10 cellular contexts compared by ENCODE assay signal in genomic region chr2:26922638-26923466, GRCh38. TPM values are rescaled to one million over a fixed set of nuclear protein-coding genes. Genes with fewer than 3 reads are reported as not detected.
DNase-seq lines count a peak whose midpoint lies in the region; ATAC-seq, FAIRE-seq and TF ChIP-seq lines count a peak whose summit lies in the region.
"Had no signal": no experiment of that assay in that cellular context is flagged by ENCODE, and none has a peak within 500 bp of the region (broad histone marks: within the 10 kb centered on the region; RNA-seq: fewer than 3 reads in every experiment).

No MANE protein-coding gene starts in this region.

- no peak for ATAC-seq in GM21529 (IDR thresholded peaks at IDR 0.05; ENCODE audit: unreplicated experiment)

- no peak overlapping the region for H3K27ac ChIP-seq in kidney (ENCODE audit: low read depth in 2 of 2, low read length in 2 of 2)

- no peaks in the 10 kb centered on the region for H3K9me3 ChIP-seq in kidney (ENCODE audit: control insufficient read depth in 1 of 2, low read length in 2 of 2)

- no peaks in the 10 kb centered on the region for H3K36me3 ChIP-seq in kidney (ENCODE audit: control insufficient read depth in 1 of 2, insufficient read depth in 2 of 2, low read length in 2 of 2)

- TF ChIP-seq CTCF in kidney (IDR thresholded peaks at IDR 0.05; ENCODE audit: borderline replicate concordance, extremely low read depth, insufficient read depth), result peak; percentile 44

- DNase-seq in DMS79 treated with DMSO at 0.1 percent for 48 hours (lab: John Stamatoyannopoulos, UW), result peak; percentile 30
- DNase-seq in DMS79 (lab: John Stamatoyannopoulos, UW), result no peak
- DNase-seq in NCI-H1694 (lab: John Stamatoyannopoulos, UW), result peak; percentile 84
- peak; percentile 6 for DNase-seq in T follicular helper cell (ENCODE audit: low read depth)
- peak; percentile 32 for DNase-seq in brain pericyte (ENCODE audit: low read depth, low spot score)
- no peak for DNase-seq in kidney
- DNase-seq in stimulated activated CD4-positive, alpha-beta T cell treated with anti-CD3 and anti-CD28 coated beads, TNF-alpha, amount 100 ng/mL, for 24 hours (ENCODE audit: low read depth in 3 of 3), result peak in 2 of 3 experiments; percentile 7 to 37

- H3K9ac ChIP-seq in kidney (ENCODE audit: low read length in 2 of 2), result no peak overlapping the region

- intact Hi-C loops in kidney (cut with DNase I), result no loop called here

- FAIRE-seq in kidney (lab: Jason Lieb, UNC), result no peak
- FAIRE-seq: A204.1, colon had no signal

- H3K4me1 ChIP-seq in kidney (ENCODE audit: control insufficient read depth in 1 of 2, insufficient read depth in 1 of 2, low read depth in 1 of 2, low read length in 2 of 2), result peaks cover 0 to 2% of the 10 kb centered on the region in 2 donors

- H3K4me3 ChIP-seq in kidney (ENCODE audit: low read length in 2 of 2), result no peak overlapping the region

RNA-seq across cellular contexts. Expression of gene MAPRE3, which starts 47.6 kb away (rescaled TPM):
- total RNA-seq in kidney, result 17.9 TPM
- polyA plus RNA-seq in kidney (ENCODE audit: insufficient read depth, low read depth, low replicate concordance), result 49.6 TPM

Comparison
In these comparisons a context has a peak if more than half of its experiments do, and no peak if none do; other contexts are left out.
1. DNase-seq: peak in DMS79 treated with DMSO at 0.1 percent for 48 hours (single experiment), NCI-H1694 (single experiment), T follicular helper cell (single experiment), brain pericyte (single experiment) and stimulated activated CD4-positive, alpha-beta T cell treated with anti-CD3 and anti-CD28 coated beads, TNF-alpha, amount 100 ng/mL, for 24 hours (2 of 3); none in DMS79 (single experiment) and kidney (single experiment).